In genomic region chr13:110525328-110526319, GRCh38 we compare ENCODE assay signal across 1 cellular context.
TF ChIP-seq lines count a peak whose summit lies in the region.

No MANE protein-coding gene starts in this region.

TF ChIP-seq in GM12878, 131 proteins besides CTCF, POLR2A, EP300 and RAD21 (continued from another document and continues in another):
- TF ChIP-seq RELB (IDR thresholded peaks at IDR 0.05; ENCODE audit: low read depth) (peak; percentile 44; the same call in 1 of the 2 replicates), TCF12 (IDR thresholded peaks at IDR 0.05; ENCODE audit: low read depth, low read length) (peak; percentile 92), STAT1 (conservative IDR thresholded peaks at IDR 0.05) (no peak), JUND (IDR thresholded peaks at IDR 0.05; ENCODE audit: low read depth, low read length) (no peak), WRNIP1 (IDR thresholded peaks at IDR 0.05; ENCODE audit: borderline replicate concordance, low read depth, low read length) (no peak), LARP7 (IDR thresholded peaks at IDR 0.05) (peak; percentile 38; the same call in 1 of the 2 replicates), ATF7 (IDR thresholded peaks at IDR 0.05; ENCODE audit: low read depth) (0 out of 2 replicates have a peak, but pooled peaks have one; percentile 22), RFX5 (IDR thresholded peaks at IDR 0.05; ENCODE audit: low read depth, low read length) (no peak), RELA (IDR thresholded peaks at IDR 0.05; ENCODE audit: borderline replicate concordance, partially characterized antibody) (no peak), TARDBP (IDR thresholded peaks at IDR 0.05; ENCODE audit: borderline replicate concordance) (no peak), NFXL1 (IDR thresholded peaks at IDR 0.05; ENCODE audit: borderline replicate concordance) (no peak), CBX3 (IDR thresholded peaks at IDR 0.05; ENCODE audit: borderline replicate concordance, low read depth) (no peak), BHLHE40 (IDR thresholded peaks at IDR 0.05; ENCODE audit: borderline replicate concordance in 1 of 2, low read depth in 2 of 2, low read length in 1 of 2) (peak; percentile 74 to 88), GATAD2B (conservative IDR thresholded peaks at IDR 0.05; ENCODE audit: low read depth) (no peak), SREBF2 (IDR thresholded peaks at IDR 0.05; ENCODE audit: low read length) (no peak), PRDM15 (CRISPR knock-in tag; IDR thresholded peaks at IDR 0.05) (no peak), SP1 (IDR thresholded peaks at IDR 0.05; ENCODE audit: low read depth, low read length) (no peak), BRCA1 (IDR thresholded peaks at IDR 0.05; ENCODE audit: low read depth, low read length) (no peak), CREM (IDR thresholded peaks at IDR 0.05; ENCODE audit: low read depth) (peak; percentile 51; the same call in 1 of the 2 replicates), NRF1 (conservative IDR thresholded peaks at IDR 0.05; ENCODE audit: low read depth, low read length) (no peak), PBX3 (IDR thresholded peaks at IDR 0.05; ENCODE audit: insufficient replicate concordance, low read depth, low read length) (no peak), PAX8 (IDR thresholded peaks at IDR 0.05) (no peak), MAX (IDR thresholded peaks at IDR 0.05; ENCODE audit: low read depth, low read length) (peak; percentile 66; the same call in 1 of the 2 replicates), E2F8 (IDR thresholded peaks at IDR 0.05; ENCODE audit: low read depth, partially characterized antibody) (no peak), IKZF1 (conservative IDR thresholded peaks at IDR 0.05) (peak; percentile 82), TCF7 (IDR thresholded peaks at IDR 0.05; ENCODE audit: borderline replicate concordance) (no peak), FOS (IDR thresholded peaks at IDR 0.05; ENCODE audit: borderline replicate concordance, extremely low read depth, insufficient read length) (no peak), IKZF2 (IDR thresholded peaks at IDR 0.05) (peak; percentile 63 to 65; a peak in 2 of 4 replicates), STAT3 (IDR thresholded peaks at IDR 0.05; ENCODE audit: low read depth, low read length) (no peak), SRF (IDR thresholded peaks at IDR 0.05; ENCODE audit: low read depth in 2 of 2, low read length in 2 of 2) (no peak), SIX5 (IDR thresholded peaks at IDR 0.05; ENCODE audit: low read depth, low read length, severe bottlenecking) (no peak), FOXK2 (IDR thresholded peaks at IDR 0.05) (no peak), POLR2AphosphoS2 (IDR thresholded peaks at IDR 0.05; ENCODE audit: low read depth, low read length) (no peak), HCFC1 (IDR thresholded peaks at IDR 0.05; ENCODE audit: low read length) (no peak), RAD51 (IDR thresholded peaks at IDR 0.05) (no peak), TCF3 (IDR thresholded peaks at IDR 0.05; ENCODE audit: borderline replicate concordance, insufficient read depth, low read depth, low read length) (peak; percentile 91), NR2F1 (conservative IDR thresholded peaks at IDR 0.05) (0 out of 2 replicates have a peak, but pooled peaks have one; percentile 22), NFYA (IDR thresholded peaks at IDR 0.05; ENCODE audit: borderline replicate concordance, low read depth, low read length) (no peak), PAX5 (IDR thresholded peaks at IDR 0.05; ENCODE audit: borderline replicate concordance, low read depth, low read length) (peak; percentile 10; the same call in 1 of the 2 replicates), ESRRA (IDR thresholded peaks at IDR 0.05; ENCODE audit: low read length) (no peak)
- TF ChIP-seq, protein P1, sequence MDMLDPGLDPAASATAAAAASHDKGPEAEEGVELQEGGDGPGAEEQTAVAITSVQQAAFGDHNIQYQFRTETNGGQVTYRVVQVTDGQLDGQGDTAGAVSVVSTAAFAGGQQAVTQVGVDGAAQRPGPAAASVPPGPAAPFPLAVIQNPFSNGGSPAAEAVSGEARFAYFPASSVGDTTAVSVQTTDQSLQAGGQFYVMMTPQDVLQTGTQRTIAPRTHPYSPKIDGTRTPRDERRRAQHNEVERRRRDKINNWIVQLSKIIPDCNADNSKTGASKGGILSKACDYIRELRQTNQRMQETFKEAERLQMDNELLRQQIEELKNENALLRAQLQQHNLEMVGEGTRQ (IDR thresholded peaks at IDR 0.05; ENCODE audit: borderline replicate concordance, low read depth, low read length) = no peak
- TF ChIP-seq, protein P2, sequence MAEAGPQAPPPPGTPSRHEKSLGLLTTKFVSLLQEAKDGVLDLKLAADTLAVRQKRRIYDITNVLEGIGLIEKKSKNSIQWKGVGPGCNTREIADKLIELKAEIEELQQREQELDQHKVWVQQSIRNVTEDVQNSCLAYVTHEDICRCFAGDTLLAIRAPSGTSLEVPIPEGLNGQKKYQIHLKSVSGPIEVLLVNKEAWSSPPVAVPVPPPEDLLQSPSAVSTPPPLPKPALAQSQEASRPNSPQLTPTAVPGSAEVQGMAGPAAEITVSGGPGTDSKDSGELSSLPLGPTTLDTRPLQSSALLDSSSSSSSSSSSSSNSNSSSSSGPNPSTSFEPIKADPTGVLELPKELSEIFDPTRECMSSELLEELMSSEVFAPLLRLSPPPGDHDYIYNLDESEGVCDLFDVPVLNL (IDR thresholded peaks at IDR 0.05; ENCODE audit: low read depth, low read length) = no peak
- TF ChIP-seq, protein P3, sequence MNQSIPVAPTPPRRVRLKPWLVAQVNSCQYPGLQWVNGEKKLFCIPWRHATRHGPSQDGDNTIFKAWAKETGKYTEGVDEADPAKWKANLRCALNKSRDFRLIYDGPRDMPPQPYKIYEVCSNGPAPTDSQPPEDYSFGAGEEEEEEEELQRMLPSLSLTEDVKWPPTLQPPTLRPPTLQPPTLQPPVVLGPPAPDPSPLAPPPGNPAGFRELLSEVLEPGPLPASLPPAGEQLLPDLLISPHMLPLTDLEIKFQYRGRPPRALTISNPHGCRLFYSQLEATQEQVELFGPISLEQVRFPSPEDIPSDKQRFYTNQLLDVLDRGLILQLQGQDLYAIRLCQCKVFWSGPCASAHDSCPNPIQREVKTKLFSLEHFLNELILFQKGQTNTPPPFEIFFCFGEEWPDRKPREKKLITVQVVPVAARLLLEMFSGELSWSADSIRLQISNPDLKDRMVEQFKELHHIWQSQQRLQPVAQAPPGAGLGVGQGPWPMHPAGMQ (IDR thresholded peaks at IDR 0.05; ENCODE audit: borderline replicate concordance) = peak; percentile 15; the same call in 1 of the 2 replicates
- TF ChIP-seq, protein P4, sequence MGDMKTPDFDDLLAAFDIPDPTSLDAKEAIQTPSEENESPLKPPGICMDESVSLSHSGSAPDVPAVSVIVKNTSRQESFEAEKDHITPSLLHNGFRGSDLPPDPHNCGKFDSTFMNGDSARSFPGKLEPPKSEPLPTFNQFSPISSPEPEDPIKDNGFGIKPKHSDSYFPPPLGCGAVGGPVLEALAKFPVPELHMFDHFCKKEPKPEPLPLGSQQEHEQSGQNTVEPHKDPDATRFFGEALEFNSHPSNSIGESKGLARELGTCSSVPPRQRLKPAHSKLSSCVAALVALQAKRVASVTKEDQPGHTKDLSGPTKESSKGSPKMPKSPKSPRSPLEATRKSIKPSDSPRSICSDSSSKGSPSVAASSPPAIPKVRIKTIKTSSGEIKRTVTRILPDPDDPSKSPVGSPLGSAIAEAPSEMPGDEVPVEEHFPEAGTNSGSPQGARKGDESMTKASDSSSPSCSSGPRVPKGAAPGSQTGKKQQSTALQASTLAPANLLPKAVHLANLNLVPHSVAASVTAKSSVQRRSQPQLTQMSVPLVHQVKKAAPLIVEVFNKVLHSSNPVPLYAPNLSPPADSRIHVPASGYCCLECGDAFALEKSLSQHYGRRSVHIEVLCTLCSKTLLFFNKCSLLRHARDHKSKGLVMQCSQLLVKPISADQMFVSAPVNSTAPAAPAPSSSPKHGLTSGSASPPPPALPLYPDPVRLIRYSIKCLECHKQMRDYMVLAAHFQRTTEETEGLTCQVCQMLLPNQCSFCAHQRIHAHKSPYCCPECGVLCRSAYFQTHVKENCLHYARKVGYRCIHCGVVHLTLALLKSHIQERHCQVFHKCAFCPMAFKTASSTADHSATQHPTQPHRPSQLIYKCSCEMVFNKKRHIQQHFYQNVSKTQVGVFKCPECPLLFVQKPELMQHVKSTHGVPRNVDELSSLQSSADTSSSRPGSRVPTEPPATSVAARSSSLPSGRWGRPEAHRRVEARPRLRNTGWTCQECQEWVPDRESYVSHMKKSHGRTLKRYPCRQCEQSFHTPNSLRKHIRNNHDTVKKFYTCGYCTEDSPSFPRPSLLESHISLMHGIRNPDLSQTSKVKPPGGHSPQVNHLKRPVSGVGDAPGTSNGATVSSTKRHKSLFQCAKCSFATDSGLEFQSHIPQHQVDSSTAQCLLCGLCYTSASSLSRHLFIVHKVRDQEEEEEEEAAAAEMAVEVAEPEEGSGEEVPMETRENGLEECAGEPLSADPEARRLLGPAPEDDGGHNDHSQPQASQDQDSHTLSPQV (IDR thresholded peaks at IDR 0.05) = no peak
- TF ChIP-seq, protein P5, sequence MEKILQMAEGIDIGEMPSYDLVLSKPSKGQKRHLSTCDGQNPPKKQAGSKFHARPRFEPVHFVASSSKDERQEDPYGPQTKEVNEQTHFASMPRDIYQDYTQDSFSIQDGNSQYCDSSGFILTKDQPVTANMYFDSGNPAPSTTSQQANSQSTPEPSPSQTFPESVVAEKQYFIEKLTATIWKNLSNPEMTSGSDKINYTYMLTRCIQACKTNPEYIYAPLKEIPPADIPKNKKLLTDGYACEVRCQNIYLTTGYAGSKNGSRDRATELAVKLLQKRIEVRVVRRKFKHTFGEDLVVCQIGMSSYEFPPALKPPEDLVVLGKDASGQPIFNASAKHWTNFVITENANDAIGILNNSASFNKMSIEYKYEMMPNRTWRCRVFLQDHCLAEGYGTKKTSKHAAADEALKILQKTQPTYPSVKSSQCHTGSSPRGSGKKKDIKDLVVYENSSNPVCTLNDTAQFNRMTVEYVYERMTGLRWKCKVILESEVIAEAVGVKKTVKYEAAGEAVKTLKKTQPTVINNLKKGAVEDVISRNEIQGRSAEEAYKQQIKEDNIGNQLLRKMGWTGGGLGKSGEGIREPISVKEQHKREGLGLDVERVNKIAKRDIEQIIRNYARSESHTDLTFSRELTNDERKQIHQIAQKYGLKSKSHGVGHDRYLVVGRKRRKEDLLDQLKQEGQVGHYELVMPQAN (conservative IDR thresholded peaks at IDR 0.05) = no peak
